ENCODE assay signal across 8 cellular contexts in genomic region chr15:51621917-51622268, GRCh38. TPM values are rescaled to one million over a fixed set of nuclear protein-coding genes. Genes with fewer than 3 reads are reported as not detected.
DNase-seq lines count a peak whose midpoint lies in the region; ATAC-seq and TF ChIP-seq lines count a peak whose summit lies in the region.

No MANE protein-coding gene starts in this region.

- no peak for TF ChIP-seq EP300 in ovary (IDR thresholded peaks at IDR 0.05)

- TF ChIP-seq CTCF in BE2C (IDR thresholded peaks at IDR 0.05; ENCODE audit: low read depth, low read length) (peak; percentile 40; the same call in 1 of the 2 replicates), PC-9 (conservative IDR thresholded peaks at IDR 0.05) (no peak), ovary (IDR thresholded peaks at IDR 0.05) (no peak)

- peaks cover 27% of the 10 kb centered on the region for H3K4me1 ChIP-seq in BE2C
- peaks cover 32% of the 10 kb centered on the region for H3K4me1 ChIP-seq in PC-9 (replicated peaks; ENCODE audit: insufficient read depth)
- H3K4me1 ChIP-seq in adipocyte (ENCODE audit: control insufficient read depth, insufficient read depth, low read length): peaks cover 19% of the 10 kb centered on the region
- H3K4me1 ChIP-seq in ovary (ENCODE audit: insufficient read depth): no peaks in the 10 kb centered on the region

- H3K27me3 ChIP-seq in BE2C (no peaks in the 10 kb centered on the region), PC-9 (ENCODE audit: insufficient read depth, low read depth) (no peaks in the 10 kb centered on the region), adipocyte (replicated peaks; ENCODE audit: control insufficient read depth, insufficient read depth, low read length) (no peaks in the 10 kb centered on the region), ovary (no peaks in the 10 kb centered on the region)

- H3K4me3 ChIP-seq in BE2C (ENCODE audit: low read depth, low read length) (peak overlapping the region; percentile 96), PC-9 (peak overlapping the region; percentile 72), adipocyte (ENCODE audit: low read length) (peak overlapping the region; percentile 91), ovary (peak overlapping the region; percentile 60)

- no TSS peak for BruUV-seq in PC-9 (replicated peaks; lab: Mats Ljungman, UMichigan)

- peak; percentile 56 for DNase-seq in BE2C
- DNase-seq in PC-9: peak in 1 of 2 experiments; percentile 53
- peak; percentile 77 for DNase-seq in adipocyte (ENCODE audit: low read depth)
- peak; percentile 80 for DNase-seq in cardiac septum (ENCODE audit: low spot score)
- DNase-seq in ovary: peak; percentile 25 to 55 (median 41)
- no peak for DNase-seq in NCI-H1694 (lab: John Stamatoyannopoulos, UW)

- POLR2A ChIA-PET in PC-9 (lab: Charles Lee; ENCODE audit: unreplicated experiment): interaction anchor here (0.6 to 0.7 kb wide), 2 partner anchors 85 to 399 kb away, joined by 3 read pairs; no protein-coding TSS in a partner anchor

- no peak for TF ChIP-seq POLR2A in ovary (IDR thresholded peaks at IDR 0.05)

- H3K9me3 ChIP-seq in BE2C: no peaks in the 10 kb centered on the region
- no peaks in the 10 kb centered on the region for H3K9me3 ChIP-seq in PC-9 (ENCODE audit: insufficient read depth, low read depth)
- H3K9me3 ChIP-seq in adipocyte (ENCODE audit: control insufficient read depth, low read length): no peaks in the 10 kb centered on the region
- no peaks in the 10 kb centered on the region for H3K9me3 ChIP-seq in ovary

- H3K27ac ChIP-seq in PC-9 (peak overlapping the region; percentile 42; the same call in 1 of the 2 replicates), ovary (peak overlapping the region; percentile 58 to 79)

- WGBS in ovary, 3 donors: 0 to 1% (median 0%) methylated on average over 20 to 21 of the region's 21 CpGs

- H3K79me2 ChIP-seq in PC-9 (ENCODE audit: low read depth): peaks cover 34% of the 10 kb centered on the region

- no peaks in the 10 kb centered on the region for H4K20me1 ChIP-seq in PC-9 (ENCODE audit: insufficient read depth)

- H3F3A ChIP-seq in PC-9 (ENCODE audit: insufficient read depth, low read depth): peaks cover 10% of the 10 kb centered on the region

- peak overlapping the region; percentile 83 for H3K4me2 ChIP-seq in PC-9

- H3K9me2 ChIP-seq in PC-9 (ENCODE audit: insufficient read depth): no peaks in the 10 kb centered on the region

- peak overlapping the region; percentile 89 for H3K9ac ChIP-seq in adipocyte (ENCODE audit: low read length)

- ATAC-seq in GM18867 (IDR thresholded peaks at IDR 0.05; ENCODE audit: unreplicated experiment) (peak; percentile 56), HG03095 (IDR thresholded peaks at IDR 0.05; ENCODE audit: unreplicated experiment) (peak; percentile 43)

- intact Hi-C loops in PC-9 (cut with micrococcal nuclease; ENCODE audit: unreplicated experiment): loop anchor here (1.0 to 2.0 kb wide), 2 partner anchors 53 to 85 kb away; no protein-coding TSS in a partner anchor
- intact Hi-C loops in cardiac septum (cut with DNase I): loop anchor here (10.0 kb wide), 1 partner anchor 103 kb away; no protein-coding TSS in a partner anchor
- intact Hi-C loops in ovary (cut with DNase I): no loop called here

- peak overlapping the region; percentile 97 for H2AFZ ChIP-seq in PC-9

- CTCF ChIA-PET in PC-9 (lab: Charles Lee): interaction anchor here (0.6 to 2.5 kb wide), 4 partner anchors 22 to 489 kb away, joined by 3 to 16 read pairs (median 6); no protein-coding TSS in a partner anchor

- H3K36me3 ChIP-seq in BE2C (no peaks in the 10 kb centered on the region), PC-9 (ENCODE audit: low read depth) (no peaks in the 10 kb centered on the region), adipocyte (ENCODE audit: control insufficient read depth, insufficient read depth, low read length, severe bottlenecking) (no peaks in the 10 kb centered on the region), ovary (no peaks in the 10 kb centered on the region)

RNA-seq across cellular contexts. Expression of gene DMXL2, which starts 0.7 kb away (rescaled TPM):
- 93.8 TPM for polyA plus RNA-seq in BE2C (2012; ENCODE audit: insufficient read depth, insufficient read length, low read depth)
- total RNA-seq in PC-9 (2021): 25.5 and 29.8 TPM in 2 replicates
- 8.0 TPM for total RNA-seq in cardiac septum
- 10 to 100 TPM; 12.1 to 28.5 (median 16.1) TPM for total RNA-seq in ovary
- polyA plus RNA-seq in ovary: 10 to 100 TPM in 1 of 2 donors, 1 to 10 TPM in 1; 9.1 to 17.6 TPM

RNA-seq across cellular contexts. Expression of gene SCG3, which starts 59.4 kb away (rescaled TPM):
- polyA plus RNA-seq in BE2C (2012; ENCODE audit: insufficient read depth, insufficient read length, low read depth): 164 TPM
- not detected in 2 replicates for total RNA-seq in PC-9 (2021)
- not detected for total RNA-seq in cardiac septum
- total RNA-seq in ovary: under 1 TPM in 3 of 7 donors, not detected in 4; 0.08 to 0.46 (median 0.27) TPM
- under 1 TPM; 0.11 to 0.37 TPM for polyA plus RNA-seq in ovary

Comparison
In these comparisons a context has a peak if more than half of its experiments do, and no peak if none do; other contexts are left out.
1. intact Hi-C loops: an anchor here in PC-9 (1.0 to 2.0 kb wide) and cardiac septum (10.0 kb wide); none called in ovary.